In the genomic region with DNA sequence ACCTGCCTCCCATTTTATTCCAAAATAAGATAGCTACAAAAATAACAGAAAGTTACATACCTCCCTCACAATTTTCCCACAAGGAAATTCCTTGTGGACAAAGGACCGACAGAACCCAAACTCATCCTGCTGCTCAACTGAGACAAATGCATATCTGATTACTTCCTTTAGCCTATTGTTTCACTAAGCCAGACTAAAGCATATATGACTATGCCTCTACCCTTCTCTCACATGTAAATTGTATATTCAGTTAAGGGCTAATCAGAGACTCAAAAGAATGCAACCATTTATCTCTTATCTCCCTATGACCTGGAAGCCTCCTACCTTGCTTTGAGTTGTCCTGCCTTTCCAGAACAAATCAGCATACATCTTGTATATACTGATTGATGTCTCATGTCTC, we compare ENCODE assay signal across 28 cellular contexts.
"Had no signal": no experiment of that assay in that cellular context is flagged by ENCODE, and none has a peak within 500 bp of the region (broad histone marks: within the 10 kb centered on the region; RNA-seq: fewer than 3 reads in every experiment).

No MANE protein-coding gene starts in this region.

- H3K27ac ChIP-seq: ovary, parathyroid adenoma, psoas muscle, right lobe of liver, sigmoid colon, stomach, thoracic aorta, thyroid gland, tibial nerve, upper lobe of left lung, vagina had no signal

- H3K9ac ChIP-seq: parathyroid adenoma had no signal

- H2AFZ ChIP-seq: parathyroid adenoma had no signal

- DNase-seq: nephron progenitor cell; occipital lobe; ovary; posterior cingulate gyrus; psoas muscle; right cardiac atrium; right lobe of liver; sigmoid colon; small intestine; stimulated activated CD4-positive, alpha-beta T cell treated with anti-CD3 and anti-CD28 coated beads, Interleukin-15, amount 100 ng/mL, for 24 hours; stimulated activated CD4-positive, alpha-beta T cell treated with anti-CD3 and anti-CD28 coated beads, Interleukin-2, amount 100 ng/mL, for 24 hours; stimulated activated CD4-positive, alpha-beta T cell treated with anti-CD3 and anti-CD28 coated beads, Interleukin-2, amount 100 ng/mL, for 48 hours; stimulated activated CD4-positive, alpha-beta T cell treated with anti-CD3 and anti-CD28 coated beads, Interleukin-4, amount 100 ng/mL, for 24 hours; stimulated activated naive B cell treated with anti-CD40 and anti-IgM and Interleukin-4, amounts not matched to agents 10 μg/mL and 1 μg/mL and 100 μg/mL, for 72 hours; stimulated activated naive CD4-positive, alpha-beta T cell treated with Interleukin-2 at 50 U/mL for 16 hours; stomach; thyroid gland; trophoblast cell; upper lobe of left lung had no signal

- H3K36me3 Mint-ChIP-seq: natural killer cell treated with Interleukin-12 subunit alpha and Interleukin-12 subunit beta and Interleukin-15 and Interleukin-18, amount 100 ng/mL, for 72 hours; stimulated activated effector memory CD8-positive, alpha-beta T cell treated with anti-CD3 and anti-CD28 coated beads, Interleukin-12 subunit alpha, Interleukin-12 subunit beta, amount 100 ng/mL, for 72 hours; stimulated activated naive B cell treated with anti-CD40 and anti-IgM and Interleukin-4, amounts not matched to agents 10 μg/mL and 1 μg/mL and 100 μg/mL, for 72 hours had no signal

- H3K4me3 Mint-ChIP-seq: natural killer cell treated with Interleukin-12 subunit alpha and Interleukin-12 subunit beta and Interleukin-15 and Interleukin-18, amount 100 ng/mL, for 72 hours; nephron progenitor cell; neural crest cell; stimulated activated effector memory CD8-positive, alpha-beta T cell treated with anti-CD3 and anti-CD28 coated beads, Interleukin-12 subunit alpha, Interleukin-12 subunit beta, amount 100 ng/mL, for 72 hours; stimulated activated naive B cell treated with anti-CD40 and anti-IgM and Interleukin-4, amounts not matched to agents 10 μg/mL and 1 μg/mL and 100 μg/mL, for 72 hours; stimulated activated naive CD8-positive, alpha-beta T cell treated with anti-CD3 and anti-CD28 coated beads, Interleukin-15, Interleukin-2, amounts not matched to agents 100 ng/mL and 50 ng/mL, for 24 hours had no signal

- H3K9me3 ChIP-seq: ovary, psoas muscle, right lobe of liver, thoracic aorta, thyroid gland, upper lobe of left lung, vagina had no signal

- H3K4me1 Mint-ChIP-seq: nephron progenitor cell; neural crest cell; stimulated activated effector memory CD8-positive, alpha-beta T cell treated with anti-CD3 and anti-CD28 coated beads, Interleukin-12 subunit alpha, Interleukin-12 subunit beta, amount 100 ng/mL, for 72 hours; stimulated activated naive B cell treated with anti-CD40 and anti-IgM and Interleukin-4, amounts not matched to agents 10 μg/mL and 1 μg/mL and 100 μg/mL, for 72 hours had no signal

- H3K4me3 ChIP-seq: ovary, psoas muscle, right lobe of liver, sigmoid colon, stomach, thoracic aorta, thyroid gland, tibial nerve, upper lobe of left lung, vagina had no signal

- H3K4me1 ChIP-seq: parathyroid adenoma, psoas muscle, right lobe of liver, sigmoid colon, stomach, thyroid gland, tibial nerve, upper lobe of left lung, vagina had no signal

- H3K27me3 ChIP-seq: ovary, right lobe of liver, sigmoid colon, stomach, thyroid gland, tibial nerve, upper lobe of left lung, vagina had no signal

- H3K27me3 Mint-ChIP-seq: progenitor cell of endocrine pancreas; stimulated activated naive B cell treated with anti-CD40 and anti-IgM and Interleukin-4, amounts not matched to agents 10 μg/mL and 1 μg/mL and 100 μg/mL, for 72 hours had no signal

- H3K27ac Mint-ChIP-seq: natural killer cell treated with Interleukin-12 subunit alpha and Interleukin-12 subunit beta and Interleukin-15 and Interleukin-18, amount 100 ng/mL, for 72 hours; nephron progenitor cell; progenitor cell of endocrine pancreas; stimulated activated effector memory CD8-positive, alpha-beta T cell treated with anti-CD3 and anti-CD28 coated beads, Interleukin-12 subunit alpha, Interleukin-12 subunit beta, amount 100 ng/mL, for 72 hours; stimulated activated naive B cell treated with anti-CD40 and anti-IgM and Interleukin-4, amounts not matched to agents 10 μg/mL and 1 μg/mL and 100 μg/mL, for 72 hours; stimulated activated naive CD8-positive, alpha-beta T cell treated with anti-CD3 and anti-CD28 coated beads, Interleukin-15, Interleukin-2, amounts not matched to agents 100 ng/mL and 50 ng/mL, for 24 hours had no signal

- H3K79me2 ChIP-seq: parathyroid adenoma had no signal

- H3K36me3 ChIP-seq: ovary, right lobe of liver, sigmoid colon, stomach, thoracic aorta, thyroid gland, tibial nerve, upper lobe of left lung, vagina had no signal

- ATAC-seq: natural killer cell treated with Interleukin-12 subunit alpha and Interleukin-12 subunit beta and Interleukin-15 and Interleukin-18, amount 100 ng/mL, for 72 hours; psoas muscle; right cardiac atrium; right lobe of liver; stimulated activated effector memory CD8-positive, alpha-beta T cell treated with anti-CD3 and anti-CD28 coated beads, Interleukin-12 subunit alpha, Interleukin-12 subunit beta, amount 100 ng/mL, for 72 hours; stimulated activated naive B cell treated with anti-CD40 and anti-IgM and Interleukin-4, amounts not matched to agents 10 μg/mL and 1 μg/mL and 100 μg/mL, for 72 hours had no signal

- H3K9me3 Mint-ChIP-seq: stimulated activated effector memory CD8-positive, alpha-beta T cell treated with anti-CD3 and anti-CD28 coated beads, Interleukin-12 subunit alpha, Interleukin-12 subunit beta, amount 100 ng/mL, for 72 hours had no signal
